ENCODE assay signal across 22 cellular contexts in the genomic region with DNA sequence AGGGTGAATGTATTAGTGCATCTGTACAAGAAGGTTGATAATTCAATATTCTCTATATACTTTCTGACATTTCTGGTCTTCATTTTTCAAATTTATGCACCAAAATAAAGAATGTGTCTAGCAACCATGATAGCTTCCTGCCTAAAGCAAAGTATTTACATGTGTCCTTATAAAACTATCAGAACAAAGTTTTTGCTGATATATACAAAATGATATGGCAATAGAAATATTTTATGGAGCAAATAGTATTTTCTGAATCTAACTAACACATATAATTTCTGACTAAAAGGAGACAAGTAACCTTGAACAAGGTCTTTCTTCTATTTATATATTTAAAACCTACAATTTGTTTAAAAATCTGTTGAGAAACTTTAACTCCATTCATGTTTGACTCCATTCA.
"Had no signal": no experiment of that assay in that cellular context is flagged by ENCODE, and none has a peak within 500 bp of the region (broad histone marks: within the 10 kb centered on the region; RNA-seq: fewer than 3 reads in every experiment).

No MANE protein-coding gene starts in this region.

- H3K27me3 ChIP-seq: colonic mucosa, esophagus muscularis mucosa, foreskin keratinocyte, gastroesophageal sphincter, heart left ventricle, hepatocyte, left lung had no signal

- FAIRE-seq: endometrium, endothelial cell of umbilical vein, keratinocyte had no signal

- H3K4me3 ChIP-seq: colonic mucosa, esophagus muscularis mucosa, gastroesophageal sphincter, heart left ventricle, hepatocyte, left lung, lower lobe of right lung, mucosa of descending colon had no signal

- H3K9me3 Mint-ChIP-seq: dendritic cell treated with granulocyte-macrophage colony-stimulating factor and Interleukin-4, amounts not matched to agents 40 ng/mL and 50 ng/mL, for 4 days; effector memory CD8-positive, alpha-beta T cell; endodermal cell; mesothelial cell of epicardium; naive B cell had no signal

- H3K79me2 ChIP-seq: hepatocyte had no signal

- H3K4me1 ChIP-seq: colonic mucosa, esophagus muscularis mucosa, foreskin keratinocyte, gastroesophageal sphincter, heart left ventricle, left lung, lower lobe of right lung had no signal

- H3K27ac Mint-ChIP-seq: dendritic cell treated with granulocyte-macrophage colony-stimulating factor and Interleukin-4, amounts not matched to agents 40 ng/mL and 50 ng/mL, for 4 days; effector memory CD8-positive, alpha-beta T cell; endodermal cell; mesothelial cell of epicardium; naive B cell had no signal

- H3K27ac ChIP-seq: colonic mucosa, esophagus muscularis mucosa, foreskin keratinocyte, gastroesophageal sphincter, heart left ventricle, hepatocyte, left lung, lower lobe of right lung had no signal

- H3K9me3 ChIP-seq: colonic mucosa, esophagus muscularis mucosa, gastroesophageal sphincter, heart left ventricle, left lung, lower lobe of right lung, mucosa of descending colon had no signal

- ATAC-seq: effector memory CD8-positive, alpha-beta T cell; foreskin keratinocyte; gastroesophageal sphincter; heart left ventricle; left cardiac atrium; left lung; left ventricle myocardium superior; lower lobe of right lung; mucosa of descending colon had no signal

- H3K36me3 ChIP-seq: colonic mucosa, esophagus muscularis mucosa, gastroesophageal sphincter, heart left ventricle, left lung, lower lobe of right lung had no signal

- H3K4me1 Mint-ChIP-seq: naive B cell had no signal

- H3K4me2 ChIP-seq: hepatocyte had no signal

- H3K4me3 Mint-ChIP-seq: dendritic cell treated with granulocyte-macrophage colony-stimulating factor and Interleukin-4, amounts not matched to agents 40 ng/mL and 50 ng/mL, for 4 days; effector memory CD8-positive, alpha-beta T cell; endodermal cell; mesothelial cell of epicardium; naive B cell had no signal

- H3K27me3 Mint-ChIP-seq: dendritic cell treated with granulocyte-macrophage colony-stimulating factor and Interleukin-4, amounts not matched to agents 40 ng/mL and 50 ng/mL, for 4 days; effector memory CD8-positive, alpha-beta T cell; naive B cell had no signal

- H2AFZ ChIP-seq: hepatocyte had no signal

- DNase-seq: colonic mucosa; cortex of kidney; effector CD8-positive, alpha-beta T cell; effector memory CD8-positive, alpha-beta T cell; endodermal cell; foreskin keratinocyte; heart left ventricle; left cardiac atrium; left lung; left ventricle myocardium superior; lower lobe of right lung; mesenchymal stem cell; mucosa of descending colon; naive B cell had no signal

- H3K36me3 Mint-ChIP-seq: mesothelial cell of epicardium, naive B cell had no signal
